Comparison of ENCODE assay signal across 1 cellular context in genomic region chr1:37415611-37416244, GRCh38.
TF ChIP-seq lines count a peak whose summit lies in the region.

No MANE protein-coding gene starts in this region.

TF ChIP-seq in K562, 482 proteins besides CTCF, POLR2A, EP300 and RAD21 (continued from another document):
- TF ChIP-seq JUND (IDR thresholded peaks at IDR 0.05; ENCODE audit: borderline replicate concordance, low read depth, low read length) (peak; percentile 81), JUND (tag; IDR thresholded peaks at IDR 0.05; ENCODE audit: borderline replicate concordance, low read depth, low read length) (peak; percentile 55; the same call in 1 of the 3 replicates), EGR1 (conservative IDR thresholded peaks at IDR 0.05) (peak; percentile 34; the same call in 1 of the 2 replicates), ZNF277 (CRISPR knock-in tag; IDR thresholded peaks at IDR 0.05; ENCODE audit: borderline replicate concordance) (no peak), ATF3 (IDR thresholded peaks at IDR 0.05) (peak; percentile 71), ATF3 (CRISPR knock-in tag; conservative IDR thresholded peaks at IDR 0.05) (no peak), JUN (IDR thresholded peaks at IDR 0.05; ENCODE audit: borderline replicate concordance, low read depth, low read length) (0 out of 2 replicates have a peak, but pooled peaks have one; percentile 44), JUN (CRISPR knock-in tag; IDR thresholded peaks at IDR 0.05; ENCODE audit: borderline replicate concordance) (no peak)
